Comparison of ENCODE assay signal across 8 cellular contexts in genomic region chr1:64623750-64624445, GRCh38.
DNase-seq lines count a peak whose midpoint lies in the region; ATAC-seq and TF ChIP-seq lines count a peak whose summit lies in the region.

No MANE protein-coding gene starts in this region.

- in situ Hi-C loops in astrocyte of the spinal cord (cut with HindIII; ENCODE audit: low sequenced_read_pairs): no loop called here
- in situ Hi-C loops in gastrocnemius medialis (cut with MboI; ENCODE audit: low sequenced_read_pairs in 4 of 4): no loop called here

- no peaks in the 10 kb centered on the region for H3K27me3 ChIP-seq in gastrocnemius medialis

- ATAC-seq in gastrocnemius medialis (no peak), HG03460 (IDR thresholded peaks at IDR 0.05; ENCODE audit: unreplicated experiment) (no peak), GM21360 (IDR thresholded peaks at IDR 0.05; ENCODE audit: unreplicated experiment) (no peak)

- intact Hi-C loops in gastrocnemius medialis (cut with DNase I; ENCODE audit: low total_unique reads): no loop called here

- DNase-seq in NCI-H1092 treated with DMSO at 0.1 percent for 48 hours (lab: John Stamatoyannopoulos, UW) (peak; percentile 50), NCI-H1092 (lab: John Stamatoyannopoulos, UW) (no peak), NCI-H1105 treated with DMSO at 0.1 percent for 48 hours (lab: John Stamatoyannopoulos, UW) (peak; percentile 63), astrocyte of the spinal cord (ENCODE audit: low read depth, low spot score) (peak; percentile 83), renal cortical epithelial cell (ENCODE audit: low read depth) (peak; percentile 92), gastrocnemius medialis (no peak)

- no peaks in the 10 kb centered on the region for H3K9me3 ChIP-seq in gastrocnemius medialis

- TF ChIP-seq CTCF in astrocyte of the spinal cord (IDR thresholded peaks at IDR 0.05; ENCODE audit: low read depth, low read length) (no peak), gastrocnemius medialis (IDR thresholded peaks at IDR 0.05 in 4 of 5, conservative IDR thresholded peaks at IDR 0.05 in 1 of 5) (no peak)

- no peak overlapping the region for H3K27ac ChIP-seq in gastrocnemius medialis

- no peaks in the 10 kb centered on the region for H3K36me3 ChIP-seq in gastrocnemius medialis

- no peak overlapping the region for H3K4me3 ChIP-seq in astrocyte of the spinal cord (ENCODE audit: low read depth, low read length)
- no peak overlapping the region for H3K4me3 ChIP-seq in gastrocnemius medialis

- H3K4me1 ChIP-seq in gastrocnemius medialis: peaks cover 0 to 4% of the 10 kb centered on the region in 2 donors

- no peak for TF ChIP-seq POLR2A in gastrocnemius medialis (IDR thresholded peaks at IDR 0.05)

Comparison
In these comparisons a context has a peak if more than half of its experiments do, and no peak if none do; other contexts are left out.
1. DNase-seq: peak in NCI-H1092 treated with DMSO at 0.1 percent for 48 hours (single experiment), NCI-H1105 treated with DMSO at 0.1 percent for 48 hours (single experiment), astrocyte of the spinal cord (single experiment) and renal cortical epithelial cell (single experiment); none in NCI-H1092 (single experiment) and gastrocnemius medialis (0 of 2).